Comparison of ENCODE assay signal across 1 cellular context in the genomic region with DNA sequence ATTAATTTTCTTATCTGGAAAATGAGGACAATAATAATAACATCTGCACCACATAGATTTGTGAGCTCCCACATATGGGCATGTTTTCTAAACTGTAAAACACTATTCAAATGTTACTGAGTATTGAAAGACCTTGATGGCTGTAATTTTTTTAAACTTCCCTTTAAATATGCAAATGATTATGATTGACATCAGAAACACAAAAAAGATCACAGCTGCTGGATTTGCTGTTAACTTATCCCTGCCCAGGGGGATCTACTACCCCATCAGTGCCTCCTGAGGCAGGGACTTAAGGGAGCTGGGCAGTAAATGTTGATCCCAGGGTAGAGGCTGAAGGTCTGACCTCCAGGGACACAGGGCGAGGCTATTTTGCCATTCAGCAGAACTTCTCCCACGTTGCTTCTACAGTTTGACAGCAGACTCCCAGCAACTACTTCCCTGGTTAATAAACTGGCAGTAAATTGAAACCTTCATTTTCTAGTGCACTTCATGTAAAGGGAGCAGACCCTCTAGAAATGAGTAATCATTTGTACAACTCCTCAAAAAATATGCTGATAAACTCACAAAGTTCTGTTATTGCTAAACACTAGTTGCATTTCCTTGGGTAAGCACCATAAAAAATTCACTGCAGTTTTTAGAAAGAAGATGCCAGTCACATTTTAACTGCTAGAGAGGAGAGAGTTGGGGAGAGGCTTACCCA.
A peak's percentile ranks its signal among the peaks of the same experiment; 100 is the strongest.
TF ChIP-seq lines count a peak whose summit lies in the region.

No MANE protein-coding gene starts in this region.

TF ChIP-seq in GM12878, 131 proteins besides CTCF, POLR2A, EP300 and RAD21 (continued from another document):
- TF ChIP-seq JUNB (IDR thresholded peaks at IDR 0.05) (peak; percentile 55), KLF5 (IDR thresholded peaks at IDR 0.05; ENCODE audit: partially characterized antibody) (no peak), ZSCAN29 (IDR thresholded peaks at IDR 0.05) (no peak), IKZF2 (IDR thresholded peaks at IDR 0.05) (0 out of 4 replicates have a peak, but pooled peaks of 1 of the 2 experiments have one; percentile 20), SPI1 (IDR thresholded peaks at IDR 0.05; ENCODE audit: borderline replicate concordance, insufficient read depth, low read depth, low read length) (no peak), FOS (IDR thresholded peaks at IDR 0.05; ENCODE audit: borderline replicate concordance, extremely low read depth, insufficient read length) (no peak), RFX5 (IDR thresholded peaks at IDR 0.05; ENCODE audit: low read depth, low read length) (no peak), SREBF2 (IDR thresholded peaks at IDR 0.05; ENCODE audit: low read length) (no peak), SUZ12 (IDR thresholded peaks at IDR 0.05; ENCODE audit: unreplicated experiment) (no peak), SIN3A (IDR thresholded peaks at IDR 0.05; ENCODE audit: low read depth, low read length) (no peak), NFIC (IDR thresholded peaks at IDR 0.05; ENCODE audit: low read depth, low read length) (no peak)
- TF ChIP-seq, protein P1, sequence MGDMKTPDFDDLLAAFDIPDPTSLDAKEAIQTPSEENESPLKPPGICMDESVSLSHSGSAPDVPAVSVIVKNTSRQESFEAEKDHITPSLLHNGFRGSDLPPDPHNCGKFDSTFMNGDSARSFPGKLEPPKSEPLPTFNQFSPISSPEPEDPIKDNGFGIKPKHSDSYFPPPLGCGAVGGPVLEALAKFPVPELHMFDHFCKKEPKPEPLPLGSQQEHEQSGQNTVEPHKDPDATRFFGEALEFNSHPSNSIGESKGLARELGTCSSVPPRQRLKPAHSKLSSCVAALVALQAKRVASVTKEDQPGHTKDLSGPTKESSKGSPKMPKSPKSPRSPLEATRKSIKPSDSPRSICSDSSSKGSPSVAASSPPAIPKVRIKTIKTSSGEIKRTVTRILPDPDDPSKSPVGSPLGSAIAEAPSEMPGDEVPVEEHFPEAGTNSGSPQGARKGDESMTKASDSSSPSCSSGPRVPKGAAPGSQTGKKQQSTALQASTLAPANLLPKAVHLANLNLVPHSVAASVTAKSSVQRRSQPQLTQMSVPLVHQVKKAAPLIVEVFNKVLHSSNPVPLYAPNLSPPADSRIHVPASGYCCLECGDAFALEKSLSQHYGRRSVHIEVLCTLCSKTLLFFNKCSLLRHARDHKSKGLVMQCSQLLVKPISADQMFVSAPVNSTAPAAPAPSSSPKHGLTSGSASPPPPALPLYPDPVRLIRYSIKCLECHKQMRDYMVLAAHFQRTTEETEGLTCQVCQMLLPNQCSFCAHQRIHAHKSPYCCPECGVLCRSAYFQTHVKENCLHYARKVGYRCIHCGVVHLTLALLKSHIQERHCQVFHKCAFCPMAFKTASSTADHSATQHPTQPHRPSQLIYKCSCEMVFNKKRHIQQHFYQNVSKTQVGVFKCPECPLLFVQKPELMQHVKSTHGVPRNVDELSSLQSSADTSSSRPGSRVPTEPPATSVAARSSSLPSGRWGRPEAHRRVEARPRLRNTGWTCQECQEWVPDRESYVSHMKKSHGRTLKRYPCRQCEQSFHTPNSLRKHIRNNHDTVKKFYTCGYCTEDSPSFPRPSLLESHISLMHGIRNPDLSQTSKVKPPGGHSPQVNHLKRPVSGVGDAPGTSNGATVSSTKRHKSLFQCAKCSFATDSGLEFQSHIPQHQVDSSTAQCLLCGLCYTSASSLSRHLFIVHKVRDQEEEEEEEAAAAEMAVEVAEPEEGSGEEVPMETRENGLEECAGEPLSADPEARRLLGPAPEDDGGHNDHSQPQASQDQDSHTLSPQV (IDR thresholded peaks at IDR 0.05), result no peak
- TF ChIP-seq, protein P2, sequence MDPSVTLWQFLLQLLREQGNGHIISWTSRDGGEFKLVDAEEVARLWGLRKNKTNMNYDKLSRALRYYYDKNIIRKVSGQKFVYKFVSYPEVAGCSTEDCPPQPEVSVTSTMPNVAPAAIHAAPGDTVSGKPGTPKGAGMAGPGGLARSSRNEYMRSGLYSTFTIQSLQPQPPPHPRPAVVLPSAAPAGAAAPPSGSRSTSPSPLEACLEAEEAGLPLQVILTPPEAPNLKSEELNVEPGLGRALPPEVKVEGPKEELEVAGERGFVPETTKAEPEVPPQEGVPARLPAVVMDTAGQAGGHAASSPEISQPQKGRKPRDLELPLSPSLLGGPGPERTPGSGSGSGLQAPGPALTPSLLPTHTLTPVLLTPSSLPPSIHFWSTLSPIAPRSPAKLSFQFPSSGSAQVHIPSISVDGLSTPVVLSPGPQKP (IDR thresholded peaks at IDR 0.05; ENCODE audit: low read depth, low read length), result no peak
- TF ChIP-seq, protein P3, sequence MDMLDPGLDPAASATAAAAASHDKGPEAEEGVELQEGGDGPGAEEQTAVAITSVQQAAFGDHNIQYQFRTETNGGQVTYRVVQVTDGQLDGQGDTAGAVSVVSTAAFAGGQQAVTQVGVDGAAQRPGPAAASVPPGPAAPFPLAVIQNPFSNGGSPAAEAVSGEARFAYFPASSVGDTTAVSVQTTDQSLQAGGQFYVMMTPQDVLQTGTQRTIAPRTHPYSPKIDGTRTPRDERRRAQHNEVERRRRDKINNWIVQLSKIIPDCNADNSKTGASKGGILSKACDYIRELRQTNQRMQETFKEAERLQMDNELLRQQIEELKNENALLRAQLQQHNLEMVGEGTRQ (IDR thresholded peaks at IDR 0.05; ENCODE audit: borderline replicate concordance, low read depth, low read length), result no peak
- TF ChIP-seq, protein P4, sequence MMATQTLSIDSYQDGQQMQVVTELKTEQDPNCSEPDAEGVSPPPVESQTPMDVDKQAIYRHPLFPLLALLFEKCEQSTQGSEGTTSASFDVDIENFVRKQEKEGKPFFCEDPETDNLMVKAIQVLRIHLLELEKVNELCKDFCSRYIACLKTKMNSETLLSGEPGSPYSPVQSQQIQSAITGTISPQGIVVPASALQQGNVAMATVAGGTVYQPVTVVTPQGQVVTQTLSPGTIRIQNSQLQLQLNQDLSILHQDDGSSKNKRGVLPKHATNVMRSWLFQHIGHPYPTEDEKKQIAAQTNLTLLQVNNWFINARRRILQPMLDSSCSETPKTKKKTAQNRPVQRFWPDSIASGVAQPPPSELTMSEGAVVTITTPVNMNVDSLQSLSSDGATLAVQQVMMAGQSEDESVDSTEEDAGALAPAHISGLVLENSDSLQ (IDR thresholded peaks at IDR 0.05), result peak; percentile 64
